In genomic region chrX:71871367-71871766, GRCh38 we compare ENCODE assay signal across 12 cellular contexts. TPM values are rescaled to one million over a fixed set of nuclear protein-coding genes. Genes with fewer than 3 reads are reported as not detected.
DNase-seq lines count a peak whose midpoint lies in the region; ATAC-seq lines count a peak whose summit lies in the region.
"Had no signal": no experiment of that assay in that cellular context is flagged by ENCODE, and none has a peak within 500 bp of the region (broad histone marks: within the 10 kb centered on the region; RNA-seq: fewer than 3 reads in every experiment).

No MANE protein-coding gene starts in this region.

- H3K9me3 Mint-ChIP-seq in activated T-cell treated with anti-CD3 and anti-CD28 coated beads, Interleukin-2, amount 50 U/mL, for 72 hours: no peaks in the 10 kb centered on the region
- H3K9me3 Mint-ChIP-seq: IgD-negative memory B cell; stimulated activated naive CD8-positive, alpha-beta T cell treated with anti-CD3 and anti-CD28 coated beads, Interleukin-15, Interleukin-2, amounts not matched to agents 100 ng/mL and 50 ng/mL, for 24 hours had no signal

- H3K27me3 Mint-ChIP-seq in activated T-cell treated with anti-CD3 and anti-CD28 coated beads, Interleukin-2, amount 50 U/mL, for 72 hours (ENCODE audit: low read depth): peaks cover 61% of the 10 kb centered on the region

- no peak overlapping the region for H3K4me3 Mint-ChIP-seq in activated T-cell treated with anti-CD3 and anti-CD28 coated beads, Interleukin-2, amount 50 U/mL, for 72 hours
- H3K4me3 Mint-ChIP-seq: IgD-negative memory B cell; stimulated activated naive CD8-positive, alpha-beta T cell treated with anti-CD3 and anti-CD28 coated beads, Interleukin-15, Interleukin-2, amounts not matched to agents 100 ng/mL and 50 ng/mL, for 24 hours had no signal

- peak; percentile 75 to 82 for ATAC-seq in activated T-cell treated with anti-CD3 and anti-CD28 coated beads, Interleukin-2, amount 50 U/mL, for 72 hours (replicated peaks in 1 of 2)
- ATAC-seq in left colon: no peak

- H3K4me1 Mint-ChIP-seq in activated T-cell treated with anti-CD3 and anti-CD28 coated beads, Interleukin-2, amount 50 U/mL, for 72 hours (ENCODE audit: low read depth): peaks cover 23% of the 10 kb centered on the region
- H3K4me1 Mint-ChIP-seq: IgD-negative memory B cell had no signal

- peak; percentile 2 for DNase-seq in stimulated activated naive CD4-positive, alpha-beta T cell treated with Interleukin-2 at 50 U/mL for 16 hours (lab: John Stamatoyannopoulos, UW)
- no peak for DNase-seq in stimulated activated naive CD4-positive, alpha-beta T cell (lab: John Stamatoyannopoulos, UW)
- DNase-seq in activated T-cell treated with anti-CD3 and anti-CD28 coated beads, Interleukin-2, amount 50 U/mL, for 72 hours: peak in 1 of 2 donors; percentile 12
- DNase-seq in iris pigment epithelial cell (ENCODE audit: low read depth) (peak; percentile 18), left colon (no peak), NCI-H510A (lab: John Stamatoyannopoulos, UW) (no peak), NCI-H526 treated with DMSO at 0.1 percent for 48 hours (lab: John Stamatoyannopoulos, UW) (no peak)
- DNase-seq: mucosa of descending colon, NCI-H1417 treated with DMSO at 0.1 percent for 48 hours, T1000 had no signal

- H3K27ac Mint-ChIP-seq in activated T-cell treated with anti-CD3 and anti-CD28 coated beads, Interleukin-2, amount 50 U/mL, for 72 hours: no peak overlapping the region
- H3K27ac Mint-ChIP-seq: IgD-negative memory B cell; stimulated activated naive CD8-positive, alpha-beta T cell treated with anti-CD3 and anti-CD28 coated beads, Interleukin-15, Interleukin-2, amounts not matched to agents 100 ng/mL and 50 ng/mL, for 24 hours had no signal

- H3K36me3 Mint-ChIP-seq in activated T-cell treated with anti-CD3 and anti-CD28 coated beads, Interleukin-2, amount 50 U/mL, for 72 hours (ENCODE audit: insufficient read depth in 2 of 2): no peaks in the 10 kb centered on the region
- H3K36me3 Mint-ChIP-seq: IgD-negative memory B cell had no signal

- intact Hi-C loops in left colon (cut with DNase I, micrococcal nuclease): no loop called here

RNA-seq across cellular contexts. Expression of gene NHSL2, which starts 39.3 kb away (rescaled TPM):
- under 1 TPM; 0.26 to 0.69 TPM for total RNA-seq in activated T-cell treated with anti-CD3 and anti-CD28 coated beads, Interleukin-2, amount 50 U/mL, for 72 hours
- 1 to 10 TPM; 1.3 to 3.4 TPM for total RNA-seq in left colon

Comparison
In these comparisons a context has a peak if more than half of its experiments do, and no peak if none do; other contexts are left out.
1. DNase-seq: peak in stimulated activated naive CD4-positive, alpha-beta T cell treated with Interleukin-2 at 50 U/mL for 16 hours (single experiment) and iris pigment epithelial cell (single experiment); none in stimulated activated naive CD4-positive, alpha-beta T cell (0 of 6), left colon (0 of 2), NCI-H510A (single experiment) and NCI-H526 treated with DMSO at 0.1 percent for 48 hours (single experiment).